ENCODE assay signal across 9 cellular contexts in the genomic region with DNA sequence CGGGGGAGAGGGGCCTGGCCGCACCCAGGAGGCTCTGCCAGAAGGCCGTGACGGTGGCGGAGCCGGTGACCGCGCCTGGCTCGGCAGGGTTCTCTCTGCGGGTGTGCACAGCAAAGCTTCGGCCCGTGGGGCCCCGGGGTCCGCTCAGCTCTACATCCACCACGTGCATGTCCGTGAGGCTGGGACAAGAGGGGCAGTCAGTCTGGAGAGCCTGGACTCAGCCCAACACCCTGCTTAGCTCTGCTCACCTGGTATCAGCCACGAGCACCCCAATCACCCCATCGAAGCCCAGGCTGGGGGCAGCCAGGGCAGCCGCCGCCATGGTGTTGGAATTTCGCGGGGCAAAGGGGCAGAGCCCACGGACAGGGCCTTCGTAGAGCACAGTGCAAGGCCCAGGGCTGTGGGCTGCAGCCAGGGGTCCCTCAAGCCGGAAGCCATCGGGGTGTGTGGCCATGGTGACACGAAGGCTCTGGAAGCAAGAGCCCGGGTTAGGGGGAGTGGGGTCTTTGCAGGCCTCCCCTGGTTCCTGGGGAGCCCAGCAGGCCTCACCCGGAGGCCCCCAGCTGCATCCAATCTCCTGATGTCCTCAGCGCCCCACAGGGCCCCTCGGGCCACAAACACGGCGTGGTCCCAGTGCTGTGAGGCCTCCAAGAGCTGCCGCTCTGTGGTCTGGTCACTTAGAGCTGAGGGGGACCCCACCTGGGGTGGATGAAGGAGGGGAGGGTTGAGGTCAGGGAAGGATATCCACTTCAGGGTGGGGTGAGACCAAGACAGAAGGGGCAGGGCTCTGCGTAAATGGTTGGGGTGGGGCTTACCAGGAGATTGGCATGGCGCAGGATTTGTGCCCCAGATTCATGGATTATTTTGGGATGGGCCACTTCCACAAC. TPM values are rescaled to one million over a fixed set of nuclear protein-coding genes. Genes with fewer than 3 reads are reported as not detected.
DNase-seq lines count a peak whose midpoint lies in the region; ATAC-seq, FAIRE-seq and TF ChIP-seq lines count a peak whose summit lies in the region.
"Had no signal": no experiment of that assay in that cellular context is flagged by ENCODE, and none has a peak within 500 bp of the region (broad histone marks: within the 10 kb centered on the region; RNA-seq: fewer than 3 reads in every experiment).

No MANE protein-coding gene starts in this region.

- H3K4me1 Mint-ChIP-seq in GM23338: no peaks in the 10 kb centered on the region
- peaks cover 19 to 26% of the 10 kb centered on the region in 2 donors for H3K4me1 Mint-ChIP-seq in natural killer cell treated with Interleukin-12 subunit alpha and Interleukin-12 subunit beta and Interleukin-15 and Interleukin-18, amount 100 ng/mL, for 72 hours (ENCODE audit: low read depth in 2 of 2)

- peaks cover 91% of the 10 kb centered on the region for H3K9me3 Mint-ChIP-seq in GM23338
- H3K9me3 Mint-ChIP-seq in natural killer cell treated with Interleukin-12 subunit alpha and Interleukin-12 subunit beta and Interleukin-15 and Interleukin-18, amount 100 ng/mL, for 72 hours: no peaks in the 10 kb centered on the region
- H3K9me3 Mint-ChIP-seq: WTC11 had no signal

- H3K79me2 ChIP-seq in GM23338 (replicated peaks; ENCODE audit: insufficient read depth): no peaks in the 10 kb centered on the region
- H3K79me2 ChIP-seq in K562 (ENCODE audit: control insufficient read depth, insufficient read depth, low read length): no peaks in the 10 kb centered on the region; the same call in 2 of the 3 replicates

- 86% methylated on average over 25 of the region's 36 CpGs for WGBS in K562 (ENCODE audit: insufficient coverage, low coverage, missing lambda C conversion rate)

- no peak for TF ChIP-seq EP300 in K562 (IDR thresholded peaks at IDR 0.05; ENCODE audit: low read length)

- peak overlapping the region; percentile 61; the same call in 1 of the 2 replicates for H3K4me3 ChIP-seq in GM23338
- peak overlapping the region; percentile 55; the same call in 1 of the 2 replicates for H3K4me3 ChIP-seq in K562

- no peak for DNase-seq in GM23338 (ENCODE audit: low spot score)
- DNase-seq in K562 (ENCODE audit: extremely low read depth in 1 of 4, low spot score in 3 of 4): no peak
- DNase-seq in natural killer cell treated with Interleukin-12 subunit alpha and Interleukin-12 subunit beta and Interleukin-15 and Interleukin-18, amount 100 ng/mL, for 72 hours (ENCODE audit: low spot score): no peak
- DNase-seq in H54 (ENCODE audit: insufficient read length, low spot score): no peak
- no peak for DNase-seq in anterior cingulate cortex (lab: John Stamatoyannopoulos, UW)
- DNase-seq: NCI-H1417 had no signal

- POLR2A ChIA-PET in K562 (lab: Yijun Ruan, JAX): interaction anchor here (0.6 to 1.5 kb wide), 8 partner anchors 8 to 179 kb away, joined by 3 to 5 read pairs (median 3); no protein-coding TSS in a partner anchor

- ATAC-seq in GM23338 (no peak), K562 (no peak), HG02798 (IDR thresholded peaks at IDR 0.05; ENCODE audit: poor library complexity, unreplicated experiment) (no peak)
- ATAC-seq in natural killer cell treated with Interleukin-12 subunit alpha and Interleukin-12 subunit beta and Interleukin-15 and Interleukin-18, amount 100 ng/mL, for 72 hours: no peak

- H3F3A ChIP-seq in GM23338 (replicated peaks; ENCODE audit: low read depth): no peaks in the 10 kb centered on the region

- no TSS peak for BruUV-seq in K562 (replicated peaks; lab: Mats Ljungman, UMichigan)

- H4K20me1 ChIP-seq in GM23338 (replicated peaks; ENCODE audit: insufficient read depth): no peaks in the 10 kb centered on the region; the same call in 1 of the 2 replicates
- H4K20me1 ChIP-seq in K562 (replicated peaks; ENCODE audit: control insufficient read depth, insufficient read depth, low read length): no peaks in the 10 kb centered on the region

- H3K9me3 ChIP-seq in K562 (replicated peaks; ENCODE audit: control insufficient read depth, insufficient read depth, low read depth, low read length): no peaks in the 10 kb centered on the region

- H3K36me3 ChIP-seq in GM23338 (ENCODE audit: insufficient read depth) (no peaks in the 10 kb centered on the region), K562 (ENCODE audit: control insufficient read depth, insufficient read depth, low read length) (no peaks in the 10 kb centered on the region)

- intact Hi-C loops in K562 (cut with micrococcal nuclease): no loop called here

- peaks cover 29% of the 10 kb centered on the region for H3K27me3 ChIP-seq in GM23338 (ENCODE audit: insufficient read depth)
- no peaks in the 10 kb centered on the region for H3K27me3 ChIP-seq in K562 (ENCODE audit: control insufficient read depth in 2 of 2, insufficient read depth in 2 of 2, low read length in 2 of 2)

- H3K9me2 ChIP-seq in GM23338 (ENCODE audit: insufficient read depth): no peaks in the 10 kb centered on the region

- no peak for FAIRE-seq in K562 (lab: Jason Lieb, UNC)
- FAIRE-seq in H54 (lab: Jason Lieb, UNC): no peak

- H3K27me3 Mint-ChIP-seq in GM23338 (ENCODE audit: insufficient read depth, low read depth, poor library complexity): peaks cover 12% of the 10 kb centered on the region
- H3K27me3 Mint-ChIP-seq in natural killer cell treated with Interleukin-12 subunit alpha and Interleukin-12 subunit beta and Interleukin-15 and Interleukin-18, amount 100 ng/mL, for 72 hours: no peaks in the 10 kb centered on the region

- H3K4me1 ChIP-seq in GM23338 (ENCODE audit: insufficient read depth) (peaks cover 10% of the 10 kb centered on the region; the same call in 1 of the 2 replicates), K562 (replicated peaks in 1 of 2; ENCODE audit: control insufficient read depth in 2 of 2, insufficient read depth in 2 of 2, low read length in 2 of 2) (peaks cover 5 to 64% of the 10 kb centered on the region in 2 experiments; a peak in 4 of 5 replicates)

- H3K36me3 Mint-ChIP-seq in GM23338 (ENCODE audit: low read depth): peaks cover 29% of the 10 kb centered on the region
- no peaks in the 10 kb centered on the region for H3K36me3 Mint-ChIP-seq in natural killer cell treated with Interleukin-12 subunit alpha and Interleukin-12 subunit beta and Interleukin-15 and Interleukin-18, amount 100 ng/mL, for 72 hours
- H3K36me3 Mint-ChIP-seq: WTC11 had no signal

- H3K4me2 ChIP-seq in GM23338 (peak overlapping the region; percentile 70; the same call in 1 of the 2 replicates), K562 (ENCODE audit: insufficient read depth, low read length) (peak overlapping the region; percentile 85)

- CTCF ChIA-PET in K562 (lab: Yijun Ruan, JAX; ENCODE audit: low intra/inter-chr PET ratio): no interaction called here

- TF ChIP-seq POLR2A in K562 (conservative IDR thresholded peaks at IDR 0.05) (no peak), H54 (IDR thresholded peaks at IDR 0.05; ENCODE audit: low read depth, low read length) (no peak)

- no peak overlapping the region for H3K4me3 Mint-ChIP-seq in GM23338
- H3K4me3 Mint-ChIP-seq in natural killer cell treated with Interleukin-12 subunit alpha and Interleukin-12 subunit beta and Interleukin-15 and Interleukin-18, amount 100 ng/mL, for 72 hours: peak overlapping the region; percentile 94

- in situ Hi-C loops in K562 (cut with MboI): no loop called here

- peak overlapping the region; percentile 68 to 93 for H3K9ac ChIP-seq in K562 (ENCODE audit: insufficient read depth in 1 of 2, low read depth in 2 of 2, low read length in 2 of 2)

- TF ChIP-seq CTCF in GM23338 (conservative IDR thresholded peaks at IDR 0.05; ENCODE audit: low read depth in 2 of 2) (no peak), K562 (IDR thresholded peaks at IDR 0.05 in 2 of 3, conservative IDR thresholded peaks at IDR 0.05 in 1 of 3; ENCODE audit: insufficient read depth in 2 of 3, low read depth in 1 of 3, low read length in 3 of 3) (no peak)

- TF ChIP-seq RAD21 in K562 (CRISPR knock-in tag; conservative IDR thresholded peaks at IDR 0.05 in 1 of 2, IDR thresholded peaks at IDR 0.05 in 1 of 2): no peak

- peaks cover 4% of the 10 kb centered on the region for H3K9me1 ChIP-seq in K562 (ENCODE audit: control insufficient read depth, insufficient read depth, low read length)

- H3K27ac Mint-ChIP-seq in GM23338: no peak overlapping the region
- peak overlapping the region; percentile 60 to 88 for H3K27ac Mint-ChIP-seq in natural killer cell treated with Interleukin-12 subunit alpha and Interleukin-12 subunit beta and Interleukin-15 and Interleukin-18, amount 100 ng/mL, for 72 hours

- H2AFZ ChIP-seq in GM23338 (no peak overlapping the region), K562 (ENCODE audit: low read depth, low read length) (no peak overlapping the region)

- no peak overlapping the region for H3K27ac ChIP-seq in GM23338 (ENCODE audit: low read depth)
- peak overlapping the region; percentile 74; the same call in 2 of the 3 replicates for H3K27ac ChIP-seq in K562 (ENCODE audit: extremely low read depth, low read depth, low read length)

RNA-seq across cellular contexts. Expression of gene ASPDH, which starts 1.4 kb away (rescaled TPM):
- total RNA-seq in GM23338 (2014; rRNA removed; shearing (Covaris generic)): not detected in 2 replicates
- polyA plus RNA-seq in GM23338 (2016; fragmentation: Nextera tagmentation; extraction: Ambion mirVana) (not detected in 2 replicates), K562 (2011; rRNA removed) (not detected in 2 replicates), K562 (2014; fragmentation: Illumina TruSeq; extraction: Trizol) (not detected in 2 replicates), K562 (2014; fragmentation: Nextera tagmentation; extraction: Ambion mirVana) (not detected), K562 (2014; rRNA removed) (not detected in 2 replicates)
- not detected in 2 replicates for total RNA-seq in K562 (2011; cell fraction: chromatin; rRNA removed; ENCODE audit: low replicate concordance)
- total RNA-seq in K562 (2011; cell fraction: nucleolus; rRNA removed): not detected in 2 replicates
- total RNA-seq in K562 (2011; cell fraction: nucleoplasm; rRNA removed): not detected in 2 replicates
- total RNA-seq in K562 (2014; rRNA removed) (not detected in 2 replicates), K562 (2014; rRNA removed; fragmentation: Illumina TruSeq; extraction: Trizol) (not detected in 2 replicates), K562 (2015; rRNA removed; fragmentation: Illumina TruSeq; extraction: Trizol) (not detected in 2 replicates), K562 (2021) (not detected in 2 replicates)
- not detected in 2 replicates for polyA plus RNA-seq in K562 (2011; cell fraction: cytosol; rRNA removed)
- polyA plus RNA-seq in K562 (2011; cell fraction: nucleus; rRNA removed): not detected in 2 replicates
- 0.39 and 0.40 TPM in 2 replicates for polyA plus RNA-seq in K562 (2012)
- polyA minus RNA-seq in K562 (2011; rRNA and poly(A)+ RNA removed): not detected in 2 replicates
- polyA minus RNA-seq in K562 (2011; cell fraction: cytosol; rRNA and poly(A)+ RNA removed): not detected in 2 replicates
- polyA minus RNA-seq in K562 (2011; cell fraction: nucleus; rRNA and poly(A)+ RNA removed): not detected in 2 replicates
- total RNA-seq in natural killer cell treated with Interleukin-12 subunit alpha and Interleukin-12 subunit beta and Interleukin-15 and Interleukin-18, amount 100 ng/mL, for 72 hours: not detected
- total RNA-seq: WTC11 had no signal
- polyA plus RNA-seq: esophagus had no signal

RNA-seq across cellular contexts. Expression of gene JOSD2, which starts 1.4 kb away (rescaled TPM):
- 1.2 and 5.8 TPM in 2 replicates for total RNA-seq in GM23338 (2014; rRNA removed; shearing (Covaris generic))
- 3.3 and 4.1 TPM in 2 replicates for polyA plus RNA-seq in GM23338 (2016; fragmentation: Nextera tagmentation; extraction: Ambion mirVana)
- total RNA-seq in K562 (2011; cell fraction: chromatin; rRNA removed; ENCODE audit: low replicate concordance): 2.5 TPM in 1 of 2 replicates, not detected in the other
- 1.2 and 1.8 TPM in 2 replicates for total RNA-seq in K562 (2011; cell fraction: nucleolus; rRNA removed)
- total RNA-seq in K562 (2011; cell fraction: nucleoplasm; rRNA removed): 3.2 and 4.7 TPM in 2 replicates
- 12.0 and 15.5 TPM in 2 replicates for total RNA-seq in K562 (2014; rRNA removed)
- total RNA-seq in K562 (2014; rRNA removed; fragmentation: Illumina TruSeq; extraction: Trizol): 0.55 and 0.61 TPM in 2 replicates
- 3.1 and 4.5 TPM in 2 replicates for total RNA-seq in K562 (2015; rRNA removed; fragmentation: Illumina TruSeq; extraction: Trizol)
- 13.6 and 17.8 TPM in 2 replicates for total RNA-seq in K562 (2021)
- 3.3 and 3.8 TPM in 2 replicates for polyA plus RNA-seq in K562 (2011; rRNA removed)
- 7.6 and 42.8 TPM in 2 replicates for polyA plus RNA-seq in K562 (2011; cell fraction: cytosol; rRNA removed)
- polyA plus RNA-seq in K562 (2011; cell fraction: nucleus; rRNA removed): 3.9 and 12.6 TPM in 2 replicates
- polyA plus RNA-seq in K562 (2012): 10.4 and 14.8 TPM in 2 replicates
- polyA plus RNA-seq in K562 (2014; fragmentation: Illumina TruSeq; extraction: Trizol): 1.3 and 3.3 TPM in 2 replicates
- under 1 TPM; 0.06 to 0.95 TPM for polyA plus RNA-seq in K562 (2014; fragmentation: Nextera tagmentation; extraction: Ambion mirVana)
- 12.5 and 14.4 TPM in 2 replicates for polyA plus RNA-seq in K562 (2014; rRNA removed)
- polyA minus RNA-seq in K562 (2011; rRNA and poly(A)+ RNA removed): 0.32 and 0.66 TPM in 2 replicates
- 4.2 and 5.2 TPM in 2 replicates for polyA minus RNA-seq in K562 (2011; cell fraction: cytosol; rRNA and poly(A)+ RNA removed)
- 1.8 and 3.6 TPM in 2 replicates for polyA minus RNA-seq in K562 (2011; cell fraction: nucleus; rRNA and poly(A)+ RNA removed)
- total RNA-seq in natural killer cell treated with Interleukin-12 subunit alpha and Interleukin-12 subunit beta and Interleukin-15 and Interleukin-18, amount 100 ng/mL, for 72 hours: 10 to 100 TPM; 39.8 to 46.0 TPM

RNA-seq across cellular contexts. Expression of gene GARIN5A, which starts 35.7 kb away (rescaled TPM):
- total RNA-seq in GM23338 (2014; rRNA removed; shearing (Covaris generic)): 13.3 and 19.9 TPM in 2 replicates
- polyA plus RNA-seq in GM23338 (2016; fragmentation: Nextera tagmentation; extraction: Ambion mirVana): 24.2 and 25.0 TPM in 2 replicates
- 0.49 TPM in 1 of 2 replicates, not detected in the other for total RNA-seq in K562 (2011; cell fraction: chromatin; rRNA removed; ENCODE audit: low replicate concordance)
- 0.39 TPM in 1 of 2 replicates, not detected in the other for total RNA-seq in K562 (2011; cell fraction: nucleolus; rRNA removed)
- total RNA-seq in K562 (2011; cell fraction: nucleoplasm; rRNA removed): not detected in 2 replicates
- 0.23 and 0.33 TPM in 2 replicates for total RNA-seq in K562 (2014; rRNA removed)
- total RNA-seq in K562 (2014; rRNA removed; fragmentation: Illumina TruSeq; extraction: Trizol): not detected in 2 replicates
- 0.47 TPM in 1 of 2 replicates, not detected in the other for total RNA-seq in K562 (2015; rRNA removed; fragmentation: Illumina TruSeq; extraction: Trizol)
- 0.31 and 0.82 TPM in 2 replicates for total RNA-seq in K562 (2021)
- 0.10 and 0.26 TPM in 2 replicates for polyA plus RNA-seq in K562 (2011; rRNA removed)
- polyA plus RNA-seq in K562 (2011; cell fraction: cytosol; rRNA removed): 0.59 and 0.78 TPM in 2 replicates
- 0.22 and 0.38 TPM in 2 replicates for polyA plus RNA-seq in K562 (2011; cell fraction: nucleus; rRNA removed)
- polyA plus RNA-seq in K562 (2012): 0.49 and 0.83 TPM in 2 replicates
- polyA plus RNA-seq in K562 (2014; fragmentation: Illumina TruSeq; extraction: Trizol): 0.57 and 0.59 TPM in 2 replicates
- polyA plus RNA-seq in K562 (2014; fragmentation: Nextera tagmentation; extraction: Ambion mirVana): under 1 TPM in 1 of 2 experiments, not detected in 1; 0.13 TPM
- 0.16 and 0.17 TPM in 2 replicates for polyA plus RNA-seq in K562 (2014; rRNA removed)
- polyA minus RNA-seq in K562 (2011; rRNA and poly(A)+ RNA removed): not detected in 2 replicates
- polyA minus RNA-seq in K562 (2011; cell fraction: cytosol; rRNA and poly(A)+ RNA removed): 1.4 TPM in 1 of 2 replicates, not detected in the other
- 0.27 TPM in 1 of 2 replicates, not detected in the other for polyA minus RNA-seq in K562 (2011; cell fraction: nucleus; rRNA and poly(A)+ RNA removed)
- 1 to 10 TPM in 1 of 2 donors, not detected in 1; 1.1 TPM for total RNA-seq in natural killer cell treated with Interleukin-12 subunit alpha and Interleukin-12 subunit beta and Interleukin-15 and Interleukin-18, amount 100 ng/mL, for 72 hours

RNA-seq across cellular contexts. Expression of gene EMC10, which starts 36.0 kb away (rescaled TPM):
- 86.4 and 113 TPM in 2 replicates for total RNA-seq in GM23338 (2014; rRNA removed; shearing (Covaris generic))
- polyA plus RNA-seq in GM23338 (2016; fragmentation: Nextera tagmentation; extraction: Ambion mirVana) (24.8 and 28.2 TPM in 2 replicates), K562 (2011; rRNA removed) (12.4 and 13.7 TPM in 2 replicates), K562 (2014; fragmentation: Illumina TruSeq; extraction: Trizol) (13.1 and 27.3 TPM in 2 replicates), K562 (2014; fragmentation: Nextera tagmentation; extraction: Ambion mirVana) (1 to 10 TPM; 1.4 to 2.9 TPM), K562 (2014; rRNA removed) (34.5 and 38.2 TPM in 2 replicates)
- total RNA-seq in K562 (2011; cell fraction: chromatin; rRNA removed; ENCODE audit: low replicate concordance): 22.6 and 40.4 TPM in 2 replicates
- 43.2 and 45.7 TPM in 2 replicates for total RNA-seq in K562 (2011; cell fraction: nucleolus; rRNA removed)
- 27.7 and 40.1 TPM in 2 replicates for total RNA-seq in K562 (2011; cell fraction: nucleoplasm; rRNA removed)
- total RNA-seq in K562 (2014; rRNA removed) (40.4 and 48.9 TPM in 2 replicates), K562 (2014; rRNA removed; fragmentation: Illumina TruSeq; extraction: Trizol) (6.1 and 7.4 TPM in 2 replicates), K562 (2015; rRNA removed; fragmentation: Illumina TruSeq; extraction: Trizol) (25.2 and 25.8 TPM in 2 replicates), K562 (2021) (42.5 and 46.0 TPM in 2 replicates)
- polyA plus RNA-seq in K562 (2011; cell fraction: cytosol; rRNA removed): 18.3 and 54.3 TPM in 2 replicates
- 13.8 and 24.8 TPM in 2 replicates for polyA plus RNA-seq in K562 (2011; cell fraction: nucleus; rRNA removed)
- polyA plus RNA-seq in K562 (2012): 37.9 TPM in 2 replicates
- polyA minus RNA-seq in K562 (2011; rRNA and poly(A)+ RNA removed): 1.9 and 3.7 TPM in 2 replicates
- 14.7 and 15.0 TPM in 2 replicates for polyA minus RNA-seq in K562 (2011; cell fraction: cytosol; rRNA and poly(A)+ RNA removed)
- polyA minus RNA-seq in K562 (2011; cell fraction: nucleus; rRNA and poly(A)+ RNA removed): 6.4 and 6.7 TPM in 2 replicates
- 100 to 1,000 TPM in 1 of 2 donors, 10 to 100 TPM in 1; 84.1 to 106 TPM for total RNA-seq in natural killer cell treated with Interleukin-12 subunit alpha and Interleukin-12 subunit beta and Interleukin-15 and Interleukin-18, amount 100 ng/mL, for 72 hours

RNA-seq across cellular contexts. Expression of gene LRRC4B, which starts 55.9 kb away (rescaled TPM):
- total RNA-seq in GM23338 (2014; rRNA removed; shearing (Covaris generic)): 12.8 and 13.2 TPM in 2 replicates
- polyA plus RNA-seq in GM23338 (2016; fragmentation: Nextera tagmentation; extraction: Ambion mirVana) (2.0 and 2.2 TPM in 2 replicates), K562 (2011; rRNA removed) (3.0 and 4.0 TPM in 2 replicates), K562 (2014; fragmentation: Illumina TruSeq; extraction: Trizol) (0.21 and 2.7 TPM in 2 replicates), K562 (2014; fragmentation: Nextera tagmentation; extraction: Ambion mirVana) (not detected), K562 (2014; rRNA removed) (2.0 and 3.1 TPM in 2 replicates)
- 1.8 and 10.9 TPM in 2 replicates for total RNA-seq in K562 (2011; cell fraction: chromatin; rRNA removed; ENCODE audit: low replicate concordance)
- total RNA-seq in K562 (2011; cell fraction: nucleolus; rRNA removed): 7.1 and 16.3 TPM in 2 replicates
- total RNA-seq in K562 (2011; cell fraction: nucleoplasm; rRNA removed): 5.1 and 6.8 TPM in 2 replicates
- total RNA-seq in K562 (2014; rRNA removed) (2.9 TPM in 2 replicates), K562 (2014; rRNA removed; fragmentation: Illumina TruSeq; extraction: Trizol) (0.10 and 0.18 TPM in 2 replicates), K562 (2015; rRNA removed; fragmentation: Illumina TruSeq; extraction: Trizol) (1.1 TPM in 2 replicates), K562 (2021) (9.5 and 9.6 TPM in 2 replicates)
- polyA plus RNA-seq in K562 (2011; cell fraction: cytosol; rRNA removed): 3.9 and 17.2 TPM in 2 replicates
- 2.5 and 6.6 TPM in 2 replicates for polyA plus RNA-seq in K562 (2011; cell fraction: nucleus; rRNA removed)
- polyA plus RNA-seq in K562 (2012): 4.6 and 8.7 TPM in 2 replicates
- polyA minus RNA-seq in K562 (2011; rRNA and poly(A)+ RNA removed): 1.5 and 2.8 TPM in 2 replicates
- polyA minus RNA-seq in K562 (2011; cell fraction: cytosol; rRNA and poly(A)+ RNA removed): 15.2 and 16.2 TPM in 2 replicates
- 1.9 and 2.2 TPM in 2 replicates for polyA minus RNA-seq in K562 (2011; cell fraction: nucleus; rRNA and poly(A)+ RNA removed)
- not detected for total RNA-seq in natural killer cell treated with Interleukin-12 subunit alpha and Interleukin-12 subunit beta and Interleukin-15 and Interleukin-18, amount 100 ng/mL, for 72 hours
